Comparison of ENCODE assay signal across 8 cellular contexts in genomic region chr2:88016086-88016947, GRCh38. TPM values are rescaled to one million over a fixed set of nuclear protein-coding genes. Genes with fewer than 3 reads are reported as not detected.
DNase-seq lines count a peak whose midpoint lies in the region; ATAC-seq, FAIRE-seq and TF ChIP-seq lines count a peak whose summit lies in the region.

TSS of gene RNU2-63P (minus strand) at chr2:88016547.

- peak within 1 kb of the TSS; percentile 98 for H3K4me3 Mint-ChIP-seq in endothelial cell (ENCODE audit: unreplicated experiment)

- no peaks in the 10 kb centered on the region for H3K36me3 ChIP-seq in mesodermal cell (ENCODE audit: control insufficient read depth, insufficient read depth, low read length)

- DNase-seq in Ammon's horn (ENCODE audit: low spot score) (peak; percentile 86), GM19239 (ENCODE audit: insufficient read length, low spot score) (no peak), NCI-H82 (lab: John Stamatoyannopoulos, UW) (peak; percentile 97), endothelial cell (ENCODE audit: low spot score) (peak; percentile 70)
- DNase-seq in activated CD8-positive, alpha-beta memory T cell treated with anti-CD3 and anti-CD28 coated beads for 4 hours (ENCODE audit: low read depth in 2 of 2) = peak; percentile 50 to 58
- peak; percentile 61 for DNase-seq in stimulated activated CD8-positive, alpha-beta memory T cell treated with anti-CD3 and anti-CD28 coated beads, Interleukin-15, amount 100 ng/mL, for 24 hours (ENCODE audit: low read depth)

- peak; percentile 77 for FAIRE-seq in GM19239 (lab: Jason Lieb, UNC)

- H3K4me3 ChIP-seq in mesodermal cell (ENCODE audit: extremely low read depth, insufficient read depth, low read length, poor library complexity, severe bottlenecking) = peak within 1 kb of the TSS; percentile 58

- H3K27ac ChIP-seq in mesodermal cell (ENCODE audit: low read depth, low read length, severe bottlenecking) = peak within 1 kb of the TSS; percentile 99

- peaks cover 6% of the 10 kb centered on the region for H3K4me1 ChIP-seq in mesodermal cell (ENCODE audit: control insufficient read depth, insufficient read depth, low read length, poor library complexity, severe bottlenecking)

- no peaks in the 10 kb centered on the region for H3K9me3 Mint-ChIP-seq in endothelial cell (ENCODE audit: unreplicated experiment)

- peak within 1 kb of the TSS; percentile 98 for H3K27ac Mint-ChIP-seq in endothelial cell (ENCODE audit: unreplicated experiment)

- ATAC-seq in HG03460 (IDR thresholded peaks at IDR 0.05; ENCODE audit: unreplicated experiment) = peak; percentile 83

- H3K4me1 Mint-ChIP-seq in endothelial cell (ENCODE audit: unreplicated experiment) = peaks cover 12% of the 10 kb centered on the region

- no peaks in the 10 kb centered on the region for H3K9me3 ChIP-seq in mesodermal cell (ENCODE audit: control insufficient read depth, low read length)

- no peaks in the 10 kb centered on the region for H3K36me3 Mint-ChIP-seq in endothelial cell (ENCODE audit: low read depth, unreplicated experiment)

- peaks cover 16% of the 10 kb centered on the region for H3K27me3 Mint-ChIP-seq in endothelial cell (ENCODE audit: unreplicated experiment)

- WGBS in mesodermal cell (ENCODE audit: insufficient coverage in 2 of 2), 2 experiments = 4 to 7% methylated on average over 23 to 24 of the region's 33 CpGs

- no peak for TF ChIP-seq CTCF in endothelial cell (IDR thresholded peaks at IDR 0.05; ENCODE audit: unreplicated experiment)

RNA-seq across cellular contexts. Expression of gene RNU2-63P, which starts in this region (rescaled TPM):
- total RNA-seq in endothelial cell (ENCODE audit: unreplicated experiment) = 6.9 TPM
- polyA plus RNA-seq in mesodermal cell (2013, experiment 1 of 2) = 11.2 TPM
- 14.9 TPM for polyA plus RNA-seq in mesodermal cell (2013, experiment 2 of 2)
